8 cellular contexts compared by ENCODE assay signal in the genomic region with DNA sequence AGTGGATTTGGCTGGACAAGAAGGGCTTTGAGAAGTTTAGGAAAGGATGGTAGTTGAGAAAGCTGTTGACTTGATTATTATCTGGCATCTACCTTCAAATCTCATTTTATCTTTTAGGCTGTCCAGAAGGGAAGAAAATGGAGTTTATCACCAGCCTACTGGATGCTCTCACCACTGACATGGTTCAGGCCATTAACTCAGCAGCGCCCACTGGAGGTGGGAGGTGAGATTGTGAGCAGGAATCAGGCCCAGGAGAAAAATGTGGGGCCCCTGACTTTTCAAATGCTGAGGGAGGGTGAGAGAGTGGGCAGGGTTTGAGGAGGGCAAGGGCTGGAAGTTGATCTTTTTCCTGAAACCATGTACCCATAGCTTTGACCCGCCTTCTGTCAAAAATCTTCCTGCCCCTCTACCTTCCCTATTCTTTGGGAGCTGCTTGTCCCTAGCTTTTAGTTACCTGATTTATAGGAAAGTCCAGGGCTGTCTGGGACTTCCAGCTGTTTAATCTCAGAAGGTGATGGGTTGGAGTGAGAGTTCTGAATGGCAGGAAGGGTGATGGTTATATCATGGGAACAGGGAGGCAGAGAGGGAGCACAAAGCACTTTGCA.
DNase-seq lines count a peak whose midpoint lies in the region; ATAC-seq and TF ChIP-seq lines count a peak whose summit lies in the region.

No MANE protein-coding gene starts in this region.

- H3K27me3 ChIP-seq in iPS DF 6.9 (ENCODE audit: control insufficient read depth, insufficient read depth, low read length) = no peaks in the 10 kb centered on the region

- H3K4me1 ChIP-seq in iPS DF 6.9 (ENCODE audit: control insufficient read depth, insufficient read depth, low read length) = no peaks in the 10 kb centered on the region; the same call in 1 of the 2 replicates

- H3K27ac ChIP-seq in VCaP (no peak overlapping the region), iPS DF 6.9 (ENCODE audit: low read length) (no peak overlapping the region)

- no peaks in the 10 kb centered on the region for H3K9me3 ChIP-seq in iPS DF 6.9 (ENCODE audit: control insufficient read depth, insufficient read depth, low read length)

- no peaks in the 10 kb centered on the region for H3K36me3 ChIP-seq in iPS DF 6.9 (ENCODE audit: control insufficient read depth, insufficient read depth, low read length)

- DNase-seq in COLO829 (ENCODE audit: low spot score) (peak; percentile 35), GM20000 (ENCODE audit: low spot score) (peak; percentile 54), iPS DF 6.9 (ENCODE audit: low read depth, low spot score) (peak; percentile 48), NCI-H774 (lab: John Stamatoyannopoulos, UW) (no peak)
- DNase-seq in stimulated activated CD8-positive, alpha-beta memory T cell treated with anti-CD3 and anti-CD28 coated beads, Interleukin-4, amount 100 ng/mL, for 48 hours = peak; percentile 77

- no peak overlapping the region for H3K4me3 ChIP-seq in iPS DF 6.9 (ENCODE audit: low read length)

- peak; percentile 69 for TF ChIP-seq CTCF in GM20000 (IDR thresholded peaks at IDR 0.05; ENCODE audit: extremely low read depth, missing control alignments)
- peak; percentile 48 for TF ChIP-seq CTCF in VCaP (conservative IDR thresholded peaks at IDR 0.05)

- WGBS in iPS DF 6.9 (ENCODE audit: insufficient coverage, insufficient read length) = no CpG with 5 or more reads among the region's 2 CpGs

- ATAC-seq in HG03520 (IDR thresholded peaks at IDR 0.05; ENCODE audit: unreplicated experiment) (no peak), GM19463 (IDR thresholded peaks at IDR 0.05; ENCODE audit: unreplicated experiment) (no peak)
